8 cellular contexts compared by ENCODE assay signal in genomic region chr1:174158767-174159252, GRCh38. TPM values are rescaled to one million over a fixed set of nuclear protein-coding genes. Genes with fewer than 3 reads are reported as not detected.
DNase-seq lines count a peak whose midpoint lies in the region; ATAC-seq and TF ChIP-seq lines count a peak whose summit lies in the region.

No MANE protein-coding gene starts in this region.

- H3K4me3 Mint-ChIP-seq in immature natural killer cell, result peak overlapping the region; percentile 98 to 99 (median 98)

- peaks cover 36 to 67% of the 10 kb centered on the region in 2 donors for H3K4me1 Mint-ChIP-seq in immature natural killer cell

- no peaks in the 10 kb centered on the region for H3K9me3 Mint-ChIP-seq in activated naive CD4-positive, alpha-beta T cell treated with anti-CD3 and anti-CD28 coated beads, Interleukin-2, amount 50 U/mL, for 72 hours
- H3K9me3 Mint-ChIP-seq in immature natural killer cell, result no peaks in the 10 kb centered on the region

- H3K27me3 Mint-ChIP-seq in immature natural killer cell (ENCODE audit: low read depth in 3 of 3), result peaks cover 8 to 14% (median 13%) of the 10 kb centered on the region in 3 donors

- H3K36me3 Mint-ChIP-seq in activated naive CD4-positive, alpha-beta T cell treated with anti-CD3 and anti-CD28 coated beads, Interleukin-2, amount 50 U/mL, for 72 hours, result peaks cover 0 to 4% of the 10 kb centered on the region in 2 donors
- H3K36me3 Mint-ChIP-seq in immature natural killer cell, result no peaks in the 10 kb centered on the region

- peak in 1 of 2 donors; percentile 1 for ATAC-seq in activated naive CD4-positive, alpha-beta T cell treated with anti-CD3 and anti-CD28 coated beads, Interleukin-2, amount 50 U/mL, for 72 hours

- in situ Hi-C loops in KBM-7 (cut with MboI; ENCODE audit: low pct_unique_long_range_greater_than_20kb, low sequenced_read_pairs), result no loop called here

- no peak for TF ChIP-seq CTCF in GM12875 (IDR thresholded peaks at IDR 0.05; ENCODE audit: borderline replicate concordance, insufficient read depth, low read depth, low read length)

- peak overlapping the region; percentile 100 for H3K4me3 ChIP-seq in GM12875 (ENCODE audit: low read depth, low read length)

- peak overlapping the region; percentile 94 to 96 for H3K27ac Mint-ChIP-seq in activated naive CD4-positive, alpha-beta T cell treated with anti-CD3 and anti-CD28 coated beads, Interleukin-2, amount 50 U/mL, for 72 hours
- H3K27ac Mint-ChIP-seq in immature natural killer cell, result peak overlapping the region; percentile 92 to 98 (median 96)

- peak overlapping the region; percentile 24 for H3K27ac ChIP-seq in substantia nigra (ENCODE audit: low read depth, low read length, poor library complexity, severe bottlenecking)

- DNase-seq in HS-5 (ENCODE audit: low read depth), result peak; percentile 2
- no peak for DNase-seq in activated naive CD4-positive, alpha-beta T cell treated with anti-CD3 and anti-CD28 coated beads, Interleukin-2, amount 50 U/mL, for 72 hours (ENCODE audit: low spot score in 2 of 2)
- no peak for DNase-seq in immature natural killer cell
- DNase-seq in substantia nigra (lab: John Stamatoyannopoulos, UW), result peak in 1 of 49 donors; percentile 33
- DNase-seq in KBM-7, result no peak
- DNase-seq in EL, result no peak
- DNase-seq in amniotic stem cell (lab: John Stamatoyannopoulos, UW), result no peak

RNA-seq across cellular contexts. Expression of gene RABGAP1L, which starts 0.5 kb away (rescaled TPM):
- 10 to 100 TPM; 24.0 to 26.8 TPM for total RNA-seq in activated naive CD4-positive, alpha-beta T cell treated with anti-CD3 and anti-CD28 coated beads, Interleukin-2, amount 50 U/mL, for 72 hours
- 100 to 1,000 TPM in 1 of 3 donors, 10 to 100 TPM in 2; 80.2 to 114 (median 86.8) TPM for polyA plus RNA-seq in immature natural killer cell
